In the genomic region with DNA sequence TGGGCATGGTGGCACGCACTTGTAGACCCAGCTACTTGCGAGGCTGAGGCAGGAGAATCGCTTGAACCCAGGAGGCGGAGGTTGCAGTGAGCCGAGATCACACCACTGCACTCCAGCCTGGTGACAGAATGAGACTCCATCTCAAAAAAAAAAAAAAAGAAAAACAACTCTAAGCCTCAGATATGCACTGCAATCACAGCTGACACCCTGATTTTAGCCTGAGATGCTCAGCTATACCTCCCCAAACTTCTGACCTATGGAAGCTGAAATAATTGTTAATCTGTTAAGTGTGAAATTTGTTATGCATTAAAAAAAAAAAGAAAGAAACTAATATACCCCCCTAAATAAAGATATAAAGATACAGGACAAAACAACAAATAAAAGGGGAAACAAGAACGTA, we compare ENCODE assay signal across 8 cellular contexts. TPM values are rescaled to one million over a fixed set of nuclear protein-coding genes. Genes with fewer than 3 reads are reported as not detected.
A peak's percentile ranks its signal among the peaks of the same experiment; 100 is the strongest.
DNase-seq lines count a peak whose midpoint lies in the region; ATAC-seq, FAIRE-seq and TF ChIP-seq lines count a peak whose summit lies in the region.
"Not testable (repeated sequence)": the region's sequence is repeated elsewhere in the genome, so short reads cannot be mapped to it uniquely, and the experiment has no call there.

No MANE protein-coding gene starts in this region.

- not testable (repeated sequence) for H3K27ac ChIP-seq in CD4-positive, alpha-beta T cell (ENCODE audit: low read depth, low read length); endodermal cell (ENCODE audit: low read depth, low read length); neural progenitor cell
- H3K27ac ChIP-seq in KMS-11, result peak overlapping the region; percentile 95; the same call in 1 of the 2 replicates
- peak overlapping the region; percentile 95 for H3K27ac ChIP-seq in keratinocyte (ENCODE audit: control insufficient read depth, insufficient read depth, low read length)
- peak overlapping the region; percentile 5 for H3K27ac ChIP-seq in suprapubic skin

- FAIRE-seq in keratinocyte (lab: Jason Lieb, UNC), result not testable (repeated sequence)

- H3K4me1 ChIP-seq in KMS-11 (ENCODE audit: low read depth, poor library complexity, severe bottlenecking) (peaks cover 38% of the 10 kb centered on the region), keratinocyte (ENCODE audit: control insufficient read depth, extremely low read depth, insufficient read depth, low read length) (peaks cover 23% of the 10 kb centered on the region), neural progenitor cell (peaks cover 40% of the 10 kb centered on the region), suprapubic skin (peaks cover 35% of the 10 kb centered on the region)
- not testable (repeated sequence) for H3K4me1 ChIP-seq in endodermal cell (ENCODE audit: control insufficient read depth, insufficient read depth, low read length)

- peaks cover 38% of the 10 kb centered on the region for H3F3A ChIP-seq in neural progenitor cell (ENCODE audit: low read depth)

- CTCF ChIA-PET in CD4-positive, alpha-beta T cell (lab: Charles Lee), result interaction anchor here (1.9 kb wide), 1 partner anchor 264 kb away, joined by 6 read pairs; no protein-coding TSS in a partner anchor
- CTCF ChIA-PET in T-cell (lab: Charles Lee), result interaction anchor here (0.6 to 1.9 kb wide), 4 partner anchors 217 to 483 kb away, joined by 3 to 6 read pairs (median 4); no protein-coding TSS in a partner anchor

- intact Hi-C loops in CD4-positive, alpha-beta T cell (cut with DNase I, micrococcal nuclease), result loop anchor here (2.0 to 10.0 kb wide), 6 partner anchors 112 to 673 kb away; a partner anchor contains a TSS

- 88% methylated on average over 6 of the region's 6 CpGs; no CpG with 5 or more reads in 1 of the 2 experiments for WGBS in endodermal cell (ENCODE audit: insufficient coverage in 1 of 2, insufficient read length in 1 of 2), 2 experiments
- WGBS in suprapubic skin, result 68% methylated on average over 6 of the region's 6 CpGs

- 0 out of 2 replicates have a peak, but pooled peaks cover 12% of the 10 kb centered on the region for H4K20me1 ChIP-seq in KMS-11 (ENCODE audit: insufficient read depth)
- H4K20me1 ChIP-seq in keratinocyte (ENCODE audit: control insufficient read depth, extremely low read depth, insufficient read depth, low read length); neural progenitor cell (ENCODE audit: low read depth): not testable (repeated sequence)

- peaks cover 40% of the 10 kb centered on the region for H3K36me3 Mint-ChIP-seq in CD4-positive, alpha-beta T cell (ENCODE audit: low read depth)
- not testable (repeated sequence) for H3K36me3 Mint-ChIP-seq in T-cell; activated naive CD4-positive, alpha-beta T cell treated with anti-CD3 and anti-CD28 coated beads, Interleukin-2, amount 50 U/mL, for 24 hours; endodermal cell (ENCODE audit: low read depth); neural progenitor cell

- not testable (repeated sequence) for H3K27me3 Mint-ChIP-seq in CD4-positive, alpha-beta T cell; T-cell; activated naive CD4-positive, alpha-beta T cell treated with anti-CD3 and anti-CD28 coated beads, Interleukin-2, amount 50 U/mL, for 24 hours; endodermal cell (ENCODE audit: insufficient read depth); neural progenitor cell (ENCODE audit: insufficient read depth, low read depth)

- not testable (repeated sequence) for H3K9me1 ChIP-seq in keratinocyte (ENCODE audit: control insufficient read depth, extremely low read depth, insufficient read depth, low read length)

- H3K9me3 Mint-ChIP-seq in CD4-positive, alpha-beta T cell; T-cell; activated naive CD4-positive, alpha-beta T cell treated with anti-CD3 and anti-CD28 coated beads, Interleukin-2, amount 50 U/mL, for 24 hours; endodermal cell: not testable (repeated sequence)
- peaks cover 13% of the 10 kb centered on the region for H3K9me3 Mint-ChIP-seq in neural progenitor cell

- POLR2A ChIA-PET in CD4-positive, alpha-beta T cell (lab: Charles Lee), result interaction anchor here (0.6 to 1.5 kb wide), 2 partner anchors 112 to 553 kb away, joined by 3 to 8 read pairs; a partner anchor contains a TSS
- POLR2A ChIA-PET in T-cell (lab: Charles Lee), result interaction anchor here in 1 of 2 donors (0.5 to 0.7 kb wide), 3 partner anchors 236 to 580 kb away, joined by 3 to 6 read pairs (median 6); no protein-coding TSS in a partner anchor

- H3K36me3 ChIP-seq in KMS-11 (ENCODE audit: insufficient read depth); endodermal cell (ENCODE audit: control insufficient read depth, insufficient read depth, low read length); keratinocyte (ENCODE audit: control insufficient read depth in 2 of 2, extremely low read depth in 1 of 2, insufficient read depth in 2 of 2, low read length in 2 of 2); neural progenitor cell; suprapubic skin: not testable (repeated sequence)

- peak overlapping the region; percentile 93 for H3K4me3 Mint-ChIP-seq in CD4-positive, alpha-beta T cell
- peak overlapping the region; percentile 88 to 92 (median 90) for H3K4me3 Mint-ChIP-seq in T-cell
- H3K4me3 Mint-ChIP-seq in activated naive CD4-positive, alpha-beta T cell treated with anti-CD3 and anti-CD28 coated beads, Interleukin-2, amount 50 U/mL, for 24 hours, result peak overlapping the region; percentile 91
- H3K4me3 Mint-ChIP-seq in endodermal cell, result peak overlapping the region; percentile 72
- peak overlapping the region; percentile 94 for H3K4me3 Mint-ChIP-seq in neural progenitor cell

- H3K4me2 ChIP-seq in KMS-11 (peak overlapping the region; percentile 100), keratinocyte (ENCODE audit: control insufficient read depth, extremely low read depth, insufficient read depth, low read depth, low read length) (peak overlapping the region; percentile 93), neural progenitor cell (peak overlapping the region; percentile 82)

- not testable (repeated sequence) for H3K27me3 ChIP-seq in CD4-positive, alpha-beta T cell (ENCODE audit: control insufficient read depth, insufficient read depth, low read length); KMS-11 (ENCODE audit: insufficient read depth, low read depth); endodermal cell (ENCODE audit: control insufficient read depth, insufficient read depth, low read length, poor library complexity, severe bottlenecking); keratinocyte (ENCODE audit: control insufficient read depth, extremely low read depth, insufficient read depth, low read length); neural progenitor cell; suprapubic skin

- H3K27ac Mint-ChIP-seq in CD4-positive, alpha-beta T cell, result peak overlapping the region; percentile 87
- peak overlapping the region; percentile 80 to 83 for H3K27ac Mint-ChIP-seq in T-cell
- peak overlapping the region; percentile 82 for H3K27ac Mint-ChIP-seq in activated naive CD4-positive, alpha-beta T cell treated with anti-CD3 and anti-CD28 coated beads, Interleukin-2, amount 50 U/mL, for 24 hours
- H3K27ac Mint-ChIP-seq in endodermal cell, result peak overlapping the region; percentile 93
- H3K27ac Mint-ChIP-seq in neural progenitor cell, result peak overlapping the region; percentile 99

- peak overlapping the region; percentile 91; the same call in 1 of the 2 replicates for H3K9ac ChIP-seq in KMS-11
- not testable (repeated sequence) for H3K9ac ChIP-seq in endodermal cell (ENCODE audit: extremely low read depth, low read length, poor library complexity, severe bottlenecking); neural progenitor cell
- peak overlapping the region; percentile 94 for H3K9ac ChIP-seq in keratinocyte (ENCODE audit: control insufficient read depth, extremely low read depth, insufficient read depth, low read length)

- dilution Hi-C loops in keratinocyte (cut with MboI; ENCODE audit: extremely low pct_ligation_motif_present, low sequenced_read_pairs), result not testable (repeated sequence)

- TF ChIP-seq EP300 in suprapubic skin (IDR thresholded peaks at IDR 0.05), result not testable (repeated sequence)

- not testable (repeated sequence) for DNase-seq in CD4-positive, alpha-beta T cell; T-cell; endodermal cell; keratinocyte (ENCODE audit: low read depth, low spot score); neural progenitor cell (ENCODE audit: low spot score); suprapubic skin (ENCODE audit: low spot score in 2 of 2)

- peaks cover 61% of the 10 kb centered on the region for H3K4me1 Mint-ChIP-seq in CD4-positive, alpha-beta T cell (ENCODE audit: low read depth)
- H3K4me1 Mint-ChIP-seq in T-cell (peaks cover 58 to 65% (median 62%) of the 10 kb centered on the region in 3 donors), endodermal cell (peaks cover 48% of the 10 kb centered on the region), neural progenitor cell (peaks cover 42% of the 10 kb centered on the region)
- H3K4me1 Mint-ChIP-seq in activated naive CD4-positive, alpha-beta T cell treated with anti-CD3 and anti-CD28 coated beads, Interleukin-2, amount 50 U/mL, for 24 hours, result peaks cover 64% of the 10 kb centered on the region

- H2AFZ ChIP-seq in KMS-11 (ENCODE audit: low read depth); keratinocyte (ENCODE audit: control insufficient read depth, low read length); neural progenitor cell (replicated peaks): not testable (repeated sequence)

- TF ChIP-seq POLR2A in suprapubic skin (IDR thresholded peaks at IDR 0.05), result not testable (repeated sequence)

- H3K79me2 ChIP-seq in KMS-11 (ENCODE audit: insufficient read depth, low read depth) (peaks cover 68% of the 10 kb centered on the region), keratinocyte (ENCODE audit: control insufficient read depth, insufficient read depth, low read length) (peaks cover 67% of the 10 kb centered on the region), neural progenitor cell (ENCODE audit: low read depth) (peaks cover 78% of the 10 kb centered on the region)

- not testable (repeated sequence) for ATAC-seq in CD4-positive, alpha-beta T cell (ENCODE audit: poor library complexity); T-cell (replicated peaks in 1 of 4)

- not testable (repeated sequence) for TF ChIP-seq CTCF in CD4-positive, alpha-beta T cell (IDR thresholded peaks at IDR 0.05); KMS-11 (conservative IDR thresholded peaks at IDR 0.05; ENCODE audit: low read depth, low read length); endodermal cell (conservative IDR thresholded peaks at IDR 0.05); keratinocyte (optimal IDR thresholded peaks at IDR 0.05 in 1 of 3, IDR thresholded peaks at IDR 0.05 in 1 of 3, conservative IDR thresholded peaks at IDR 0.05 in 1 of 3; ENCODE audit: extremely low read depth in 1 of 3, insufficient read depth in 2 of 3, low read length in 3 of 3); neural progenitor cell (IDR thresholded peaks at IDR 0.05); suprapubic skin (IDR thresholded peaks at IDR 0.05)

- H3K4me3 ChIP-seq in KMS-11 (IDR thresholded peaks at IDR 0.05; ENCODE audit: insufficient read depth, low read depth, low read length), result not testable (repeated sequence)
- H3K4me3 ChIP-seq in endodermal cell (ENCODE audit: low read length) (peak overlapping the region; percentile 90), keratinocyte (ENCODE audit: control insufficient read depth in 2 of 3, extremely low read depth in 1 of 3, insufficient read depth in 2 of 3, low read depth in 1 of 3, low read length in 3 of 3) (peak overlapping the region in 2 of 3 experiments; percentile 87 to 92), neural progenitor cell (peak overlapping the region; percentile 77), suprapubic skin (peak overlapping the region; percentile 90)

- H3K9me3 ChIP-seq in CD4-positive, alpha-beta T cell (ENCODE audit: control insufficient read depth, low read length); endodermal cell (ENCODE audit: control insufficient read depth, low read length); keratinocyte (ENCODE audit: control insufficient read depth, low read depth, low read length); neural progenitor cell (ENCODE audit: low read depth); suprapubic skin: not testable (repeated sequence)

RNA-seq across cellular contexts. Expression of a gene that starts 2.6 kb away (rescaled TPM):
- 10 to 100 TPM; 35.6 to 37.7 TPM for total RNA-seq in CD4-positive, alpha-beta T cell
- total RNA-seq in T-cell (10 to 100 TPM; 38.9 to 52.5 (median 42.7) TPM), endodermal cell (10 to 100 TPM; 26.8 to 29.8 TPM), neural progenitor cell (ENCODE audit: low replicate concordance) (23.8 and 38.3 TPM in 2 replicates), suprapubic skin (10 to 100 TPM; 33.8 to 76.4 (median 38.0) TPM)
- 20.2 TPM for polyA plus RNA-seq in endodermal cell (2013, experiment 1 of 2)
- 22.0 TPM for polyA plus RNA-seq in endodermal cell (2013, experiment 2 of 2)
- 5.9 to 11.8 TPM (median 7.1 TPM) in 3 replicates for polyA plus RNA-seq in keratinocyte
- polyA plus RNA-seq in keratinocyte (2011; ENCODE audit: low read depth), result 16.5 TPM
- 4.0 and 7.7 TPM in 2 replicates for polyA plus RNA-seq in keratinocyte (2011; cell fraction: cytosol; rRNA removed)
- polyA plus RNA-seq in keratinocyte (2011; cell fraction: nucleus; rRNA removed), result 7.1 and 10.2 TPM in 2 replicates
- polyA plus RNA-seq in keratinocyte (2012; ENCODE audit: low replicate concordance), result 6.6 and 7.9 TPM in 2 replicates
- polyA minus RNA-seq in keratinocyte, result 5.1 to 21.3 TPM (median 7.5 TPM) in 3 replicates
- 8.8 TPM for polyA minus RNA-seq in keratinocyte (2011; cell fraction: cytosol; rRNA and poly(A)+ RNA removed)
- 11.5 and 21.4 TPM in 2 replicates for polyA minus RNA-seq in keratinocyte (2011; cell fraction: nucleus; rRNA and poly(A)+ RNA removed)
